ENCODE assay signal across 14 cellular contexts in genomic region chr9:89349607-89350006, GRCh38. TPM values are rescaled to one million over a fixed set of nuclear protein-coding genes. Genes with fewer than 3 reads are reported as not detected.
DNase-seq lines count a peak whose midpoint lies in the region; ATAC-seq and TF ChIP-seq lines count a peak whose summit lies in the region.
"Had no signal": no experiment of that assay in that cellular context is flagged by ENCODE, and none has a peak within 500 bp of the region (broad histone marks: within the 10 kb centered on the region; RNA-seq: fewer than 3 reads in every experiment).

No MANE protein-coding gene starts in this region.

- no peak overlapping the region for H3K4ac ChIP-seq in IMR-90 (ENCODE audit: low read depth, low read length)

- CTCF ChIA-PET in IMR-90 (lab: Yijun Ruan, JAX): no interaction called here

- no peak overlapping the region for H3K9ac ChIP-seq in IMR-90 (ENCODE audit: low read depth, low read length)

- BruUV-seq in IMR-90 (replicated peaks; lab: Mats Ljungman, UMichigan): no TSS peak

- no peak for TF ChIP-seq RAD21 in IMR-90 (IDR thresholded peaks at IDR 0.05; ENCODE audit: low read length)

- no peak for DNase-seq in IMR-90
- DNase-seq in T-helper 17 cell: no peak
- peak; percentile 56 for DNase-seq in osteocyte (ENCODE audit: extremely low spot score, unreplicated experiment)
- no peak for DNase-seq in stimulated activated effector memory CD8-positive, alpha-beta T cell treated with anti-CD3 and anti-CD28 coated beads, Interleukin-12 subunit alpha, Interleukin-12 subunit beta, amount 100 ng/mL, for 72 hours (ENCODE audit: low spot score in 2 of 2)
- DNase-seq in HAP-1 (ENCODE audit: low spot score in 2 of 2): no peak
- DNase-seq in left lobe of liver (ENCODE audit: low spot score): no peak
- DNase-seq: C1 segment of cervical spinal cord; Caco-2; CD4-positive, CD25-positive, alpha-beta regulatory T cell; CD8-positive, alpha-beta T cell; DMS153; DND-41; GOT3; HCEC 1CT had no signal

- no peak overlapping the region for H3K4me3 Mint-ChIP-seq in T-helper 17 cell
- no peak overlapping the region for H3K4me3 Mint-ChIP-seq in osteocyte (ENCODE audit: unreplicated experiment)
- no peak overlapping the region for H3K4me3 Mint-ChIP-seq in stimulated activated effector memory CD8-positive, alpha-beta T cell treated with anti-CD3 and anti-CD28 coated beads, Interleukin-12 subunit alpha, Interleukin-12 subunit beta, amount 100 ng/mL, for 72 hours
- H3K4me3 Mint-ChIP-seq: CD4-positive, CD25-positive, alpha-beta regulatory T cell; CD8-positive, alpha-beta T cell had no signal

- in situ Hi-C loops in IMR-90 (cut with MboI; ENCODE audit: low sequenced_read_pairs) (no loop called here), HAP-1 (cut with MboI; ENCODE audit: low sequenced_read_pairs) (no loop called here)

- no peak for ATAC-seq in IMR-90 (ENCODE audit: low read depth)
- ATAC-seq in T-helper 17 cell: no peak
- no peak for ATAC-seq in stimulated activated effector memory CD8-positive, alpha-beta T cell treated with anti-CD3 and anti-CD28 coated beads, Interleukin-12 subunit alpha, Interleukin-12 subunit beta, amount 100 ng/mL, for 72 hours
- ATAC-seq in left lobe of liver: no peak
- ATAC-seq: CD8-positive, alpha-beta T cell had no signal

- H3K4me1 Mint-ChIP-seq in T-helper 17 cell (peaks cover 30% of the 10 kb centered on the region), osteocyte (ENCODE audit: unreplicated experiment) (no peaks in the 10 kb centered on the region)
- H3K4me1 Mint-ChIP-seq in stimulated activated effector memory CD8-positive, alpha-beta T cell treated with anti-CD3 and anti-CD28 coated beads, Interleukin-12 subunit alpha, Interleukin-12 subunit beta, amount 100 ng/mL, for 72 hours: peaks cover 30% of the 10 kb centered on the region

- no peak overlapping the region for H2AK5ac ChIP-seq in IMR-90 (ENCODE audit: low read depth, low read length)

- H4K8ac ChIP-seq in IMR-90 (ENCODE audit: low read depth in 2 of 2, low read length in 2 of 2): no peak overlapping the region

- peak overlapping the region; percentile 65 for H3K27ac Mint-ChIP-seq in T-helper 17 cell
- no peak overlapping the region for H3K27ac Mint-ChIP-seq in osteocyte (ENCODE audit: unreplicated experiment)
- H3K27ac Mint-ChIP-seq in stimulated activated effector memory CD8-positive, alpha-beta T cell treated with anti-CD3 and anti-CD28 coated beads, Interleukin-12 subunit alpha, Interleukin-12 subunit beta, amount 100 ng/mL, for 72 hours: peak overlapping the region; percentile 48
- H3K27ac Mint-ChIP-seq: CD8-positive, alpha-beta T cell had no signal

- no peak overlapping the region for H3K4me2 ChIP-seq in IMR-90 (ENCODE audit: low read depth, low read length)

- no CpG with 5 or more reads among the region's 6 CpGs for WGBS in IMR-90 (ENCODE audit: extremely low coverage in 2 of 2, insufficient read length in 1 of 2), 2 experiments

- H4K91ac ChIP-seq in IMR-90 (ENCODE audit: insufficient read depth, low read depth, low read length): no peak overlapping the region

- peaks cover 5% of the 10 kb centered on the region; the same call in 1 of the 2 replicates for H3K4me1 ChIP-seq in IMR-90 (ENCODE audit: control insufficient read depth, insufficient read depth, low read length)
- no peaks in the 10 kb centered on the region for H3K4me1 ChIP-seq in HAP-1
- H3K4me1 ChIP-seq: Caco-2 had no signal

- no peaks in the 10 kb centered on the region for H3K27me3 ChIP-seq in IMR-90 (ENCODE audit: control insufficient read depth, insufficient read depth, low read length)
- H3K27me3 ChIP-seq in HAP-1 (ENCODE audit: low read depth): no peaks in the 10 kb centered on the region

- H3K27me3 Mint-ChIP-seq in T-helper 17 cell (no peaks in the 10 kb centered on the region), osteocyte (ENCODE audit: unreplicated experiment) (no peaks in the 10 kb centered on the region)
- H3K27me3 Mint-ChIP-seq: CD4-positive, CD25-positive, alpha-beta regulatory T cell had no signal

- peaks cover 4 to 17% of the 10 kb centered on the region in 2 experiments; a peak in 3 of 4 replicates for H3K79me1 ChIP-seq in IMR-90 (ENCODE audit: low read depth in 1 of 2, low read length in 2 of 2)

- dilution Hi-C loops in IMR-90 (cut with HindIII; ENCODE audit: low sequenced_read_pairs, unreplicated experiment): no loop called here

- H3K23ac ChIP-seq in IMR-90 (ENCODE audit: low read depth, low read length): no peak overlapping the region

- H2BK120ac ChIP-seq in IMR-90 (ENCODE audit: low read depth, low read length): no peak overlapping the region

- no peak for TF ChIP-seq CTCF in IMR-90 (conservative IDR thresholded peaks at IDR 0.05; ENCODE audit: low read depth, low read length)
- no peak for TF ChIP-seq CTCF in osteocyte (IDR thresholded peaks at IDR 0.05)

- H3K27ac ChIP-seq in IMR-90 (ENCODE audit: insufficient read depth, low read length): no peak overlapping the region

- H3K9me3 ChIP-seq in IMR-90 (ENCODE audit: control insufficient read depth, insufficient read depth, low read length) (no peaks in the 10 kb centered on the region), T-helper 17 cell (ENCODE audit: control insufficient read depth, low read length, poor library complexity, severe bottlenecking) (no peaks in the 10 kb centered on the region), HAP-1 (no peaks in the 10 kb centered on the region)
- H3K9me3 ChIP-seq: Caco-2 had no signal

- H3K36me3 ChIP-seq in IMR-90 (ENCODE audit: control insufficient read depth, insufficient read depth, low read length): peaks cover 76% of the 10 kb centered on the region
- peaks cover 75% of the 10 kb centered on the region for H3K36me3 ChIP-seq in HAP-1 (replicated peaks)

- no peak overlapping the region for H3K14ac ChIP-seq in IMR-90 (replicated peaks; ENCODE audit: low read depth, low read length)

- H2BK20ac ChIP-seq in IMR-90 (ENCODE audit: low read depth, low read length): no peak overlapping the region

- H2AK9ac ChIP-seq in IMR-90 (replicated peaks; ENCODE audit: low read depth, low read length, poor library complexity): peak overlapping the region; percentile 13

- intact Hi-C loops in IMR-90 (cut with micrococcal nuclease): loop anchor here (2.0 kb wide), 1 partner anchor 27 kb away; no protein-coding TSS in a partner anchor

- peaks cover 4% of the 10 kb centered on the region; the same call in 1 of the 2 replicates for H4K20me1 ChIP-seq in IMR-90 (ENCODE audit: insufficient read depth, low read length)

- POLR2A ChIA-PET in IMR-90 (lab: Charles Lee; ENCODE audit: unreplicated experiment): no interaction called here

- no peak overlapping the region for H2BK5ac ChIP-seq in IMR-90 (ENCODE audit: low read depth, low read length, poor library complexity, severe bottlenecking)

- H4K5ac ChIP-seq in IMR-90 (ENCODE audit: low read depth, low read length): no peak overlapping the region

- H3K56ac ChIP-seq in IMR-90 (ENCODE audit: extremely low read depth, insufficient read depth, low read length): no peak overlapping the region

- no peak for TF ChIP-seq POLR2A in IMR-90 (IDR thresholded peaks at IDR 0.05; ENCODE audit: low read depth, low read length)

- no peaks in the 10 kb centered on the region for H3K9me3 Mint-ChIP-seq in osteocyte (ENCODE audit: unreplicated experiment)
- no peaks in the 10 kb centered on the region for H3K9me3 Mint-ChIP-seq in stimulated activated effector memory CD8-positive, alpha-beta T cell treated with anti-CD3 and anti-CD28 coated beads, Interleukin-12 subunit alpha, Interleukin-12 subunit beta, amount 100 ng/mL, for 72 hours
- H3K9me3 Mint-ChIP-seq: CD4-positive, CD25-positive, alpha-beta regulatory T cell; CD8-positive, alpha-beta T cell had no signal

- no peak overlapping the region for H2AFZ ChIP-seq in IMR-90 (replicated peaks; ENCODE audit: low read length, poor library complexity)

- no peak overlapping the region for H2BK15ac ChIP-seq in IMR-90 (ENCODE audit: low read depth, low read length)

- peaks cover 12% of the 10 kb centered on the region for H3K36me3 Mint-ChIP-seq in T-helper 17 cell (ENCODE audit: low read depth)
- peaks cover 76% of the 10 kb centered on the region for H3K36me3 Mint-ChIP-seq in osteocyte (ENCODE audit: unreplicated experiment)
- peaks cover 99% of the 10 kb centered on the region for H3K36me3 Mint-ChIP-seq in stimulated activated effector memory CD8-positive, alpha-beta T cell treated with anti-CD3 and anti-CD28 coated beads, Interleukin-12 subunit alpha, Interleukin-12 subunit beta, amount 100 ng/mL, for 72 hours

- H3K4me3 ChIP-seq in IMR-90 (ENCODE audit: insufficient read depth, low read depth, low read length) (no peak overlapping the region), HAP-1 (no peak overlapping the region)

- peaks cover 3% of the 10 kb centered on the region; the same call in 1 of the 2 replicates for H3K9me1 ChIP-seq in IMR-90 (ENCODE audit: insufficient read depth, low read length)

- H3K18ac ChIP-seq in IMR-90 (ENCODE audit: low read depth, low read length): no peak overlapping the region

TF ChIP-seq in IMR-90, 13 proteins besides CTCF, POLR2A, EP300 and RAD21 (continues in another document):
- TF ChIP-seq BHLHE40 (IDR thresholded peaks at IDR 0.05; ENCODE audit: low read depth, low read length) (no peak), MAFK (IDR thresholded peaks at IDR 0.05; ENCODE audit: low read depth, low read length) (no peak), SMC3 (IDR thresholded peaks at IDR 0.05; ENCODE audit: low read depth, low read length) (no peak), CEBPB (IDR thresholded peaks at IDR 0.05; ENCODE audit: low read depth, low read length) (no peak), FOS (IDR thresholded peaks at IDR 0.05; ENCODE audit: low read depth, low read length) (no peak), CHD1 (IDR thresholded peaks at IDR 0.05; ENCODE audit: low read depth, low read length) (no peak), RCOR1 (IDR thresholded peaks at IDR 0.05; ENCODE audit: insufficient replicate concordance, low read length) (no peak), RFX5 (IDR thresholded peaks at IDR 0.05; ENCODE audit: low read depth, low read length) (no peak), MXI1 (IDR thresholded peaks at IDR 0.05; ENCODE audit: borderline replicate concordance, low read depth, low read length) (no peak), MAZ (IDR thresholded peaks at IDR 0.05; ENCODE audit: borderline replicate concordance, low read depth, low read length) (no peak), NFE2L2 (IDR thresholded peaks at IDR 0.05; ENCODE audit: low read depth, low read length) (no peak)

RNA-seq across cellular contexts. Expression of gene SECISBP2, which starts 31.3 kb away (rescaled TPM):
- 18.8 and 19.7 TPM in 2 replicates for total RNA-seq in IMR-90 (2012; rRNA removed)
- polyA plus RNA-seq in IMR-90 (2012; rRNA removed): 14.4 and 16.4 TPM in 2 replicates
- 5.2 and 5.9 TPM in 2 replicates for polyA plus RNA-seq in IMR-90 (2012; cell fraction: cytosol; rRNA removed)
- 28.0 and 65.2 TPM in 2 replicates for polyA plus RNA-seq in IMR-90 (2012; cell fraction: nucleus; rRNA removed; ENCODE audit: low replicate concordance)
- 100 to 1,000 TPM; 106 to 115 TPM for total RNA-seq in T-helper 17 cell
- 30.6 and 31.5 TPM in 2 replicates for total RNA-seq in osteocyte
- 19.1 TPM for total RNA-seq in left lobe of liver

RNA-seq across cellular contexts. Expression of gene CKS2, which starts 38.6 kb away (rescaled TPM):
- total RNA-seq in IMR-90 (2012; rRNA removed) (192 and 322 TPM in 2 replicates), T-helper 17 cell (10 to 100 TPM; 11.9 to 18.1 TPM), osteocyte (23.7 and 29.2 TPM in 2 replicates), left lobe of liver (4.4 TPM)
- 261 and 325 TPM in 2 replicates for polyA plus RNA-seq in IMR-90 (2012; rRNA removed)
- 28.4 and 79.6 TPM in 2 replicates for polyA plus RNA-seq in IMR-90 (2012; cell fraction: cytosol; rRNA removed)
- 30.5 and 89.8 TPM in 2 replicates for polyA plus RNA-seq in IMR-90 (2012; cell fraction: nucleus; rRNA removed; ENCODE audit: low replicate concordance)
